1 cellular context compared by ENCODE assay signal in genomic region chr1:247078315-247079140, GRCh38.
TF ChIP-seq lines count a peak whose summit lies in the region.

ZNF670 (minus strand) TSS chr1:247078811; CDS start chr1:247078596, 215 bp downstream.

TF ChIP-seq in K562, 482 proteins besides CTCF, POLR2A, EP300 and RAD21 (continued from another document):
- TF ChIP-seq MAFG (tag; conservative IDR thresholded peaks at IDR 0.05) (no peak), ZNF3 (CRISPR knock-in tag; IDR thresholded peaks at IDR 0.05) (no peak), ZNF197 (CRISPR knock-in tag; IDR thresholded peaks at IDR 0.05; ENCODE audit: low read depth) (no peak), ZMIZ1 (IDR thresholded peaks at IDR 0.05; ENCODE audit: low read depth in 2 of 2, low read length in 2 of 2) (no peak), RBFOX2 (IDR thresholded peaks at IDR 0.05; ENCODE audit: low read depth, low read length) (peak; percentile 99), ETV6 (IDR thresholded peaks at IDR 0.05; ENCODE audit: borderline replicate concordance in 1 of 2, low read depth in 2 of 2, low read length in 1 of 2) (peak in 1 of 2 experiments; percentile 6; a peak in 1 of 4 replicates), ETV6 (CRISPR knock-in tag; IDR thresholded peaks at IDR 0.05; ENCODE audit: borderline replicate concordance) (no peak), ZBTB2 (IDR thresholded peaks at IDR 0.05) (0 out of 2 replicates have a peak, but pooled peaks have one; percentile 15), MEIS2 (IDR thresholded peaks at IDR 0.05; ENCODE audit: partially characterized antibody) (peak; percentile 97)
